ENCODE assay signal across 10 cellular contexts in genomic region chr9:93136011-93136440, GRCh38. TPM values are rescaled to one million over a fixed set of nuclear protein-coding genes. Genes with fewer than 3 reads are reported as not detected.
DNase-seq lines count a peak whose midpoint lies in the region; ATAC-seq, FAIRE-seq and TF ChIP-seq lines count a peak whose summit lies in the region.
"Had no signal": no experiment of that assay in that cellular context is flagged by ENCODE, and none has a peak within 500 bp of the region (broad histone marks: within the 10 kb centered on the region; RNA-seq: fewer than 3 reads in every experiment).

No MANE protein-coding gene starts in this region.

- no peaks in the 10 kb centered on the region for H3K9me3 ChIP-seq in CD4-positive, alpha-beta T cell (ENCODE audit: control insufficient read depth, low read length)

- TF ChIP-seq POLR2A in GM12891 (IDR thresholded peaks at IDR 0.05; ENCODE audit: low read depth, low read length): no peak

- no peak for ATAC-seq in CD4-positive, alpha-beta T cell (ENCODE audit: poor library complexity)

- no peak for DNase-seq in CD4-positive, alpha-beta T cell
- DNase-seq in NCI-H1092 treated with DMSO at 0.1 percent for 48 hours (lab: John Stamatoyannopoulos, UW) (peak; percentile 76), neural crest cell (ENCODE audit: low read depth, low spot score) (no peak), NCI-H82 treated with DMSO at 0.1 percent for 48 hours (lab: John Stamatoyannopoulos, UW; ENCODE audit: unreplicated experiment) (no peak), GM12891 (ENCODE audit: insufficient read length, low spot score) (no peak), kidney tubule cell (ENCODE audit: low spot score) (no peak)
- no peak for DNase-seq in stimulated activated naive CD4-positive, alpha-beta T cell (lab: John Stamatoyannopoulos, UW)
- DNase-seq: activated T-cell treated with anti-CD3 and anti-CD28 coated beads, Interleukin-2, amount 50 U/mL, for 1 hour had no signal

- TF ChIP-seq CTCF in CD4-positive, alpha-beta T cell (IDR thresholded peaks at IDR 0.05): no peak
- no peak for TF ChIP-seq CTCF in neural crest cell (conservative IDR thresholded peaks at IDR 0.05)

- CTCF ChIA-PET in CD4-positive, alpha-beta T cell (lab: Charles Lee): no interaction called here

- peaks cover 67% of the 10 kb centered on the region for H3K4me1 Mint-ChIP-seq in CD4-positive, alpha-beta T cell (ENCODE audit: low read depth)
- peaks cover 17% of the 10 kb centered on the region for H3K4me1 Mint-ChIP-seq in neural crest cell

- intact Hi-C loops in CD4-positive, alpha-beta T cell (cut with DNase I, micrococcal nuclease): loop anchor here in 1 of 2 experiments (10.0 kb wide), 1 partner anchor 319 kb away; the partner anchor contains the start of genes FAM120A and FAM120AOS

- H3K36me3 Mint-ChIP-seq in CD4-positive, alpha-beta T cell (ENCODE audit: low read depth): peaks cover 6% of the 10 kb centered on the region
- no peaks in the 10 kb centered on the region for H3K36me3 Mint-ChIP-seq in neural crest cell (ENCODE audit: low read depth)
- H3K36me3 Mint-ChIP-seq: mesothelial cell of epicardium had no signal

- no peaks in the 10 kb centered on the region for H3K27me3 Mint-ChIP-seq in CD4-positive, alpha-beta T cell
- H3K27me3 Mint-ChIP-seq in neural crest cell (ENCODE audit: low read depth): no peaks in the 10 kb centered on the region

- H3K27ac Mint-ChIP-seq in CD4-positive, alpha-beta T cell: peak overlapping the region; percentile 55
- no peak overlapping the region for H3K27ac Mint-ChIP-seq in neural crest cell (ENCODE audit: unreplicated experiment)
- H3K27ac Mint-ChIP-seq: mesothelial cell of epicardium had no signal

- peak overlapping the region; percentile 66 for H3K4me3 Mint-ChIP-seq in CD4-positive, alpha-beta T cell
- peak overlapping the region; percentile 81 for H3K4me3 Mint-ChIP-seq in neural crest cell

- FAIRE-seq in GM12891 (lab: Jason Lieb, UNC): no peak

- H3K27ac ChIP-seq in CD4-positive, alpha-beta T cell (ENCODE audit: low read depth, low read length): no peak overlapping the region
- H3K27ac ChIP-seq in cingulate gyrus (ENCODE audit: low read depth, low read length): peak overlapping the region; percentile 41

- no peaks in the 10 kb centered on the region for H3K27me3 ChIP-seq in CD4-positive, alpha-beta T cell (ENCODE audit: control insufficient read depth, insufficient read depth, low read length)

- no peaks in the 10 kb centered on the region for H3K9me3 Mint-ChIP-seq in CD4-positive, alpha-beta T cell
- no peaks in the 10 kb centered on the region for H3K9me3 Mint-ChIP-seq in neural crest cell

- POLR2A ChIA-PET in CD4-positive, alpha-beta T cell (lab: Charles Lee): interaction anchor here (3.5 kb wide), 1 partner anchor 8 kb away, joined by 38 read pairs; no protein-coding TSS in a partner anchor

TF ChIP-seq in GM12891, 5 proteins besides CTCF, POLR2A, EP300 and RAD21:
- TF ChIP-seq PAX5 (IDR thresholded peaks at IDR 0.05; ENCODE audit: insufficient read depth, low read length, severe bottlenecking) (no peak), SPI1 (IDR thresholded peaks at IDR 0.05; ENCODE audit: low read depth, low read length) (no peak), TAF1 (IDR thresholded peaks at IDR 0.05; ENCODE audit: low read depth, low read length) (no peak), POU2F2 (IDR thresholded peaks at IDR 0.05; ENCODE audit: low read depth, low read length) (no peak), POLR2AphosphoS5 (IDR thresholded peaks at IDR 0.05; ENCODE audit: low read depth, low read length) (no peak)

RNA-seq across cellular contexts. Expression of gene NINJ1, which starts 2.0 kb away (rescaled TPM):
- total RNA-seq in CD4-positive, alpha-beta T cell: 10 to 100 TPM; 87.8 to 87.9 TPM
- 17.8 and 19.9 TPM in 2 replicates for total RNA-seq in neural crest cell
- 26.6 TPM for polyA plus RNA-seq in GM12891 (2012; ENCODE audit: low read depth, missing spikeins)

RNA-seq across cellular contexts. Expression of gene CARD19, which starts 40.0 kb away (rescaled TPM):
- 10 to 100 TPM; 38.8 to 39.2 TPM for total RNA-seq in CD4-positive, alpha-beta T cell
- total RNA-seq in neural crest cell: 22.1 and 25.6 TPM in 2 replicates
- 10.7 TPM for polyA plus RNA-seq in GM12891 (2012; ENCODE audit: low read depth, missing spikeins)

RNA-seq across cellular contexts. Expression of gene WNK2, which starts 47.9 kb away (rescaled TPM):
- total RNA-seq in CD4-positive, alpha-beta T cell: under 1 TPM; 0.19 to 0.22 TPM
- total RNA-seq in neural crest cell: 27.8 and 34.3 TPM in 2 replicates
- polyA plus RNA-seq in GM12891 (2012; ENCODE audit: low read depth, missing spikeins): not detected

Comparison
In these comparisons a context has a peak if more than half of its experiments do, and no peak if none do; other contexts are left out.
1. RNA of gene WNK2, which starts 47.9 kb away (total RNA-seq): 27.8 to 34.3 TPM in neural crest cell; 0.19 to 0.22 TPM in CD4-positive, alpha-beta T cell; every median in the first group is over 10 times any median in the second.